16 cellular contexts compared by ENCODE assay signal in the genomic region with DNA sequence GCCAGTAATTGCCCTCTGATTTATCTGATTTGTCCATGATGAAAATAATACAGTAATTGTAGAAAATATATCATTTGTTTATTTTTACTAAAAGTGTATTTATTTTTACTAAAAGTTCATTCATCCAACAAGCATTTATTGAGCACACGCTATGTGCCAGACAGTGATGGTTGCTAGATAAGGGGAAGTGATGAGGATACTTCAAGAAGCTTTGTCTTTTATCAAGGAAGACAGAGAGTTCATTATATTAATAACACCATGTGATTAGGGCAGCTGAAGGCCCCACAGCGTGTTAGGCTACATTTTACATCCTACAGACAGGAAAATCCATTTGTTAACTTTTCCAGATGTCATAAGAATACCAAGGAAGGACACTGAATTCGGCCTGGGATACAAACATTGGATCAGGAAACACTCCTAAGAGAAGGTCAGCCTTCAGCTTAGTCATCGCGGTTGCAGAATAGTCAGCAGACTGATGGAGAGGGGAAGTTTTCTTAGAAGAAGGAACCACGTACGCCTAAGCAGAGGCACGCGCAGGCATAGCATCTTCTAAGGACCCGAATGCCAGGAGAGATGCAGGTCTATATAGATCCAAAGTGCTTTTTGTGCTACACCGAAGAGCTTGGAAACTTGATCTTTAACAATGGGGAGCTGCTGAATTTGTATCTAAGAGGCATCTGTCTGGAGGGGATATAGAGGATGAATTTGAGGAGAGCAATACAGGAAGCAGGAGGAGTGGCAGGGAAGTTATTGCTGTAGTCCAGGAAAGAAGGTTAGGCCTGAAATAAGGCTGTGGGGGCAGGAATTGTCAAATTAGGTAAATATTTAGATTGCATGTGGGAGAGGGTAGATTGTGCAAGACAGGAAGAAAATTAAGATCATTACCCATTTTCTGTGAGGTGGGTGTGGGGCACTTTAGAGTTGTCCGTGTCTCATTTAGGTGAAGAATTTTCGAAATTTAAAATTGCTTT.
A peak's percentile ranks its signal among the peaks of the same experiment; 100 is the strongest.
DNase-seq lines count a peak whose midpoint lies in the region; ATAC-seq and TF ChIP-seq lines count a peak whose summit lies in the region.
"Had no signal": no experiment of that assay in that cellular context is flagged by ENCODE, and none has a peak within 500 bp of the region (broad histone marks: within the 10 kb centered on the region; RNA-seq: fewer than 3 reads in every experiment).

No MANE protein-coding gene starts in this region.

- TF ChIP-seq POLR2A in NB4 (IDR thresholded peaks at IDR 0.05; ENCODE audit: extremely low read depth, insufficient read length): no peak

- TF ChIP-seq CTCF in NB4 (IDR thresholded peaks at IDR 0.05; ENCODE audit: low read depth, low read length) (no peak), astrocyte of the spinal cord (IDR thresholded peaks at IDR 0.05; ENCODE audit: low read depth, low read length) (no peak), GM20000 (IDR thresholded peaks at IDR 0.05; ENCODE audit: extremely low read depth, missing control alignments) (no peak), GM13977 (IDR thresholded peaks at IDR 0.05; ENCODE audit: extremely low read depth, insufficient read depth, missing control alignments) (no peak)

- peak; percentile 52 to 72 for DNase-seq in AML-193 (lab: John Stamatoyannopoulos, UW)
- peak; percentile 42 for DNase-seq in NB4 (ENCODE audit: low read depth)
- DNase-seq in astrocyte of the spinal cord (ENCODE audit: low read depth, low spot score): peak; percentile 10
- DNase-seq in iris pigment epithelial cell (ENCODE audit: low read depth): peak; percentile 34
- no peak for DNase-seq in GM20000 (ENCODE audit: low spot score)
- DNase-seq in GM13977 (ENCODE audit: low spot score): no peak
- no peak for DNase-seq in G401 (ENCODE audit: low spot score)
- DNase-seq: ACHN; activated naive CD8-positive, alpha-beta T cell treated with anti-CD3 and anti-CD28 coated beads for 36 hours; DMS153; immature natural killer cell; pancreas; SHP77 treated with DMSO at 0.1 percent for 48 hours; thyroid gland; WERI-Rb-1 had no signal

- no peak overlapping the region for H3K4me3 ChIP-seq in NB4 (ENCODE audit: low read depth, low read length)
- H3K4me3 ChIP-seq in astrocyte of the spinal cord (ENCODE audit: low read depth, low read length): no peak overlapping the region
- H3K4me3 ChIP-seq: pancreas, thyroid gland had no signal

- in situ Hi-C loops in astrocyte of the spinal cord (cut with HindIII; ENCODE audit: low sequenced_read_pairs): no loop called here
- in situ Hi-C loops in GM13977 (cut with MboI; ENCODE audit: low pct_unique_long_range_greater_than_20kb, low sequenced_read_pairs, unreplicated experiment): no loop called here
- in situ Hi-C loops in G401 (cut with HindIII; ENCODE audit: low sequenced_read_pairs): no loop called here

- ATAC-seq in GM21515 (IDR thresholded peaks at IDR 0.05; ENCODE audit: unreplicated experiment): no peak

Comparison
In these comparisons a context has a peak if more than half of its experiments do, and no peak if none do; other contexts are left out.
1. DNase-seq: peak in AML-193 (2 of 2), NB4 (single experiment), astrocyte of the spinal cord (single experiment) and iris pigment epithelial cell (single experiment); none in GM20000 (single experiment), GM13977 (single experiment) and G401 (single experiment).